11 cellular contexts compared by ENCODE assay signal in genomic region chr20:3165473-3166337, GRCh38. TPM values are rescaled to one million over a fixed set of nuclear protein-coding genes. Genes with fewer than 3 reads are reported as not detected.
DNase-seq lines count a peak whose midpoint lies in the region; ATAC-seq and TF ChIP-seq lines count a peak whose summit lies in the region.
"Had no signal": no experiment of that assay in that cellular context is flagged by ENCODE, and none has a peak within 500 bp of the region (broad histone marks: within the 10 kb centered on the region; RNA-seq: fewer than 3 reads in every experiment).

No MANE protein-coding gene starts in this region.

- no peaks in the 10 kb centered on the region for H3K9me3 Mint-ChIP-seq in T-cell
- H3K9me3 Mint-ChIP-seq in activated naive CD4-positive, alpha-beta T cell treated with anti-CD3 and anti-CD28 coated beads, Interleukin-2, amount 10 ng/mL, durations not matched to agents 7 days and 5 days, result no peaks in the 10 kb centered on the region
- H3K9me3 Mint-ChIP-seq: effector memory CD8-positive, alpha-beta T cell had no signal

- H3K36me3 Mint-ChIP-seq in T-cell, result peaks cover 3% of the 10 kb centered on the region
- H3K36me3 Mint-ChIP-seq in activated naive CD4-positive, alpha-beta T cell treated with anti-CD3 and anti-CD28 coated beads, Interleukin-2, amount 10 ng/mL, durations not matched to agents 7 days and 5 days, result no peaks in the 10 kb centered on the region

- POLR2A ChIA-PET in T-cell (lab: Charles Lee), result no interaction called here

- CTCF ChIA-PET in T-cell (lab: Charles Lee), result no interaction called here
- CTCF ChIA-PET in activated naive CD4-positive, alpha-beta T cell treated with anti-CD3 and anti-CD28 coated beads, Interleukin-2, amount 10 ng/mL, durations not matched to agents 7 days and 5 days (lab: Charles Lee), result no interaction called here

- H3K27ac Mint-ChIP-seq in T-cell, result no peak overlapping the region
- no peak overlapping the region for H3K27ac Mint-ChIP-seq in activated naive CD4-positive, alpha-beta T cell treated with anti-CD3 and anti-CD28 coated beads, Interleukin-2, amount 10 ng/mL, durations not matched to agents 7 days and 5 days
- H3K27ac Mint-ChIP-seq: effector memory CD8-positive, alpha-beta T cell had no signal

- DNase-seq in DMS53 treated with DMSO at 0.1 percent for 48 hours (lab: John Stamatoyannopoulos, UW; ENCODE audit: unreplicated experiment), result peak; percentile 90
- DNase-seq in NCI-H2029 treated with DMSO at 0.1 percent for 48 hours (lab: John Stamatoyannopoulos, UW), result peak; percentile 54
- peak; percentile 69 for DNase-seq in choroid plexus epithelial cell (ENCODE audit: low read depth)
- DNase-seq in occipital lobe (lab: John Stamatoyannopoulos, UW), result peak; percentile 58
- DNase-seq in T-cell, result no peak
- no peak for DNase-seq in activated naive CD4-positive, alpha-beta T cell treated with anti-CD3 and anti-CD28 coated beads, Interleukin-2, amount 10 ng/mL, durations not matched to agents 7 days and 5 days
- no peak for DNase-seq in activated naive CD4-positive, alpha-beta T cell treated with anti-CD3 and anti-CD28 coated beads, Interleukin-2, amount 50 U/mL, for 16 hours
- DNase-seq: effector memory CD8-positive, alpha-beta T cell; midbrain had no signal

- no peak for TF ChIP-seq CTCF in choroid plexus epithelial cell (conservative IDR thresholded peaks at IDR 0.05; ENCODE audit: low read depth, low read length)

- H3K27me3 Mint-ChIP-seq in T-cell, result peaks cover 6 to 20% of the 10 kb centered on the region in 2 donors
- peaks cover 66% of the 10 kb centered on the region for H3K27me3 Mint-ChIP-seq in activated naive CD4-positive, alpha-beta T cell treated with anti-CD3 and anti-CD28 coated beads, Interleukin-2, amount 10 ng/mL, durations not matched to agents 7 days and 5 days

- ATAC-seq in T-cell (replicated peaks in 1 of 4), result no peak
- ATAC-seq in HG02623 (IDR thresholded peaks at IDR 0.05; ENCODE audit: unreplicated experiment), result no peak
- ATAC-seq: effector memory CD8-positive, alpha-beta T cell; Panc1 had no signal

- peak overlapping the region in 1 of 3 donors; percentile 36 for H3K4me3 Mint-ChIP-seq in T-cell
- no peak overlapping the region for H3K4me3 Mint-ChIP-seq in activated naive CD4-positive, alpha-beta T cell treated with anti-CD3 and anti-CD28 coated beads, Interleukin-2, amount 10 ng/mL, durations not matched to agents 7 days and 5 days
- H3K4me3 Mint-ChIP-seq: effector memory CD8-positive, alpha-beta T cell had no signal

- no peak overlapping the region for H3K4me3 ChIP-seq in choroid plexus epithelial cell (ENCODE audit: low read depth, low read length)

- peaks cover 7 to 9% (median 9%) of the 10 kb centered on the region in 3 donors for H3K4me1 Mint-ChIP-seq in T-cell
- H3K4me1 Mint-ChIP-seq in activated naive CD4-positive, alpha-beta T cell treated with anti-CD3 and anti-CD28 coated beads, Interleukin-2, amount 10 ng/mL, durations not matched to agents 7 days and 5 days, result peaks cover 5% of the 10 kb centered on the region

RNA-seq across cellular contexts. Expression of gene FASTKD5, which starts 6.0 kb away (rescaled TPM):
- 17.8 TPM for total RNA-seq in occipital lobe
- total RNA-seq in T-cell, result 10 to 100 TPM; 23.2 to 33.5 (median 28.7) TPM

RNA-seq across cellular contexts. Expression of gene UBOX5, which starts 6.0 kb away (rescaled TPM):
- total RNA-seq in occipital lobe (1.9 TPM), T-cell (10 to 100 TPM in 4 of 5 donors, 1 to 10 TPM in 1; 9.4 to 13.4 (median 10.8) TPM)

RNA-seq across cellular contexts. Expression of gene LZTS3, which starts 7.6 kb away (rescaled TPM):
- total RNA-seq in occipital lobe, result 12.0 TPM
- total RNA-seq in T-cell, result 10 to 100 TPM; 14.4 to 19.6 (median 15.3) TPM

RNA-seq across cellular contexts. Expression of gene DDRGK1, which starts 38.8 kb away (rescaled TPM):
- 22.6 TPM for total RNA-seq in occipital lobe
- 10 to 100 TPM; 44.6 to 76.3 (median 68.2) TPM for total RNA-seq in T-cell

RNA-seq across cellular contexts. Expression of gene ITPA, which starts 43.6 kb away (rescaled TPM):
- total RNA-seq in occipital lobe, result 36.3 TPM
- total RNA-seq in T-cell, result 10 to 100 TPM; 41.6 to 67.6 (median 61.8) TPM

Comparison
In these comparisons a context has a peak if more than half of its experiments do, and no peak if none do; other contexts are left out.
1. DNase-seq: peak in DMS53 treated with DMSO at 0.1 percent for 48 hours (single experiment), NCI-H2029 treated with DMSO at 0.1 percent for 48 hours (single experiment), choroid plexus epithelial cell (single experiment) and occipital lobe (single experiment); none in T-cell (0 of 34), activated naive CD4-positive, alpha-beta T cell treated with anti-CD3 and anti-CD28 coated beads, Interleukin-2, amount 10 ng/mL, durations not matched to agents 7 days and 5 days (single experiment) and activated naive CD4-positive, alpha-beta T cell treated with anti-CD3 and anti-CD28 coated beads, Interleukin-2, amount 50 U/mL, for 16 hours (single experiment).